ENCODE assay signal across 1 cellular context in the genomic region with DNA sequence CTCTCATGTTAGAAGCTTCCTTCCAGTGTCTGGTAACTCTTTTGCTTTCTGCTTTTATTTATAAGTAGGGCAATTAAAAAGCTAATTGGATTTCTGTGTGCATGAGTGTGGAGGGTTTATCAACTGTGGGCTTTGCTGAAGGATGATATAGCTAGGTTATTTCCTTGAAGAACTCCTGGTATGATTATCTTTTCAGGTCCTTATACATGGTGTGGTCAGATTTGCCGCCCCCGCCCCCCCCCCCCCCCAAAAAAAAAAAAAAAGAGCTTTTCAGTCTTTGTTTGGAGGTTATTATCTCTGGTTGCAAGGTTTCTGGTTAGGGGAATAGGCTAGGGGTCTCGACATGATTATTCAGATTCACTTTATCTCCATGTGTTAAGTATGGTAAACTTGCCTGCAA.
TF ChIP-seq lines count a peak whose summit lies in the region.

No MANE protein-coding gene starts in this region.

TF ChIP-seq in K562, 482 proteins besides CTCF, POLR2A, EP300 and RAD21:
- TF ChIP-seq RBM34 (IDR thresholded peaks at IDR 0.05; ENCODE audit: borderline replicate concordance, insufficient read depth, low read length) (no peak), CBFA2T2 (conservative IDR thresholded peaks at IDR 0.05) (peak; percentile 47), NFE2L1 (tag; IDR thresholded peaks at IDR 0.05; ENCODE audit: borderline replicate concordance, low read depth) (no peak), MCM2 (IDR thresholded peaks at IDR 0.05; ENCODE audit: low read depth) (no peak), ZNF76 (CRISPR knock-in tag; IDR thresholded peaks at IDR 0.05; ENCODE audit: borderline replicate concordance) (no peak), NR3C1 (CRISPR knock-in tag; IDR thresholded peaks at IDR 0.05) (no peak), TEAD4 (IDR thresholded peaks at IDR 0.05; ENCODE audit: low read length) (peak; percentile 15; the same call in 1 of the 2 replicates), TEAD4 (CRISPR knock-in tag; IDR thresholded peaks at IDR 0.05; ENCODE audit: borderline replicate concordance) (no peak), ZFPM2 (CRISPR knock-in tag; IDR thresholded peaks at IDR 0.05) (no peak), ZNF551 (CRISPR knock-in tag; IDR thresholded peaks at IDR 0.05) (no peak), POU5F1 (IDR thresholded peaks at IDR 0.05; ENCODE audit: borderline replicate concordance, low read depth, low read length, partially characterized antibody) (no peak), IFI16 (CRISPR knock-in tag; IDR thresholded peaks at IDR 0.05) (no peak), EGR1 (conservative IDR thresholded peaks at IDR 0.05) (peak; percentile 57), POLR2G (IDR thresholded peaks at IDR 0.05; ENCODE audit: low read depth, low read length) (no peak), IRF2 (CRISPR knock-in tag; IDR thresholded peaks at IDR 0.05) (no peak), MEF2A (IDR thresholded peaks at IDR 0.05; ENCODE audit: control insufficient read depth, low read depth, low read length) (no peak), TRIM24 (IDR thresholded peaks at IDR 0.05) (no peak), ZC3H4 (CRISPR knock-in tag; IDR thresholded peaks at IDR 0.05; ENCODE audit: borderline replicate concordance) (no peak), CBFA2T3 (IDR thresholded peaks at IDR 0.05) (peak; percentile 66), CBX2 (IDR thresholded peaks at IDR 0.05; ENCODE audit: insufficient read depth, low read length, poor library complexity, severe bottlenecking) (no peak), SUPT5H (IDR thresholded peaks at IDR 0.05) (no peak), ZBED1 (IDR thresholded peaks at IDR 0.05) (no peak), ARID1B (IDR thresholded peaks at IDR 0.05) (peak; percentile 22; the same call in 1 of the 2 replicates), CBX5 (IDR thresholded peaks at IDR 0.05; ENCODE audit: borderline replicate concordance, low read depth) (no peak), CREB1 (IDR thresholded peaks at IDR 0.05) (no peak), CREB1 (CRISPR knock-in tag; IDR thresholded peaks at IDR 0.05) (no peak), DNMT1 (IDR thresholded peaks at IDR 0.05) (no peak), BDP1 (IDR thresholded peaks at IDR 0.05; ENCODE audit: insufficient read depth, insufficient read length) (no peak), E2F3 (CRISPR knock-in tag; IDR thresholded peaks at IDR 0.05) (no peak), ZNF282 (CRISPR knock-in tag; IDR thresholded peaks at IDR 0.05) (no peak), ZNF384 (IDR thresholded peaks at IDR 0.05; ENCODE audit: low read depth, low read length) (peak; percentile 49)
- TF ChIP-seq, protein P1, sequence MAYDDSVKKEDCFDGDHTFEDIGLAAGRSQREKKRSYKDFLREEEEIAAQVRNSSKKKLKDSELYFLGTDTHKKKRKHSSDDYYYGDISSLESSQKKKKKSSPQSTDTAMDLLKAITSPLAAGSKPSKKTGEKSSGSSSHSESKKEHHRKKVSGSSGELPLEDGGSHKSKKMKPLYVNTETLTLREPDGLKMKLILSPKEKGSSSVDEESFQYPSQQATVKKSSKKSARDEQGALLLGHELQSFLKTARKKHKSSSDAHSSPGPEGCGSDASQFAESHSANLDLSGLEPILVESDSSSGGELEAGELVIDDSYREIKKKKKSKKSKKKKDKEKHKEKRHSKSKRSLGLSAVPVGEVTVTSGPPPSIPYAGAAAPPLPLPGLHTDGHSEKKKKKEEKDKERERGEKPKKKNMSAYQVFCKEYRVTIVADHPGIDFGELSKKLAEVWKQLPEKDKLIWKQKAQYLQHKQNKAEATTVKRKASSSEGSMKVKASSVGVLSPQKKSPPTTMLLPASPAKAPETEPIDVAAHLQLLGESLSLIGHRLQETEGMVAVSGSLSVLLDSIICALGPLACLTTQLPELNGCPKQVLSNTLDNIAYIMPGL (CRISPR knock-in tag; IDR thresholded peaks at IDR 0.05), result no peak
- TF ChIP-seq, protein P2, sequence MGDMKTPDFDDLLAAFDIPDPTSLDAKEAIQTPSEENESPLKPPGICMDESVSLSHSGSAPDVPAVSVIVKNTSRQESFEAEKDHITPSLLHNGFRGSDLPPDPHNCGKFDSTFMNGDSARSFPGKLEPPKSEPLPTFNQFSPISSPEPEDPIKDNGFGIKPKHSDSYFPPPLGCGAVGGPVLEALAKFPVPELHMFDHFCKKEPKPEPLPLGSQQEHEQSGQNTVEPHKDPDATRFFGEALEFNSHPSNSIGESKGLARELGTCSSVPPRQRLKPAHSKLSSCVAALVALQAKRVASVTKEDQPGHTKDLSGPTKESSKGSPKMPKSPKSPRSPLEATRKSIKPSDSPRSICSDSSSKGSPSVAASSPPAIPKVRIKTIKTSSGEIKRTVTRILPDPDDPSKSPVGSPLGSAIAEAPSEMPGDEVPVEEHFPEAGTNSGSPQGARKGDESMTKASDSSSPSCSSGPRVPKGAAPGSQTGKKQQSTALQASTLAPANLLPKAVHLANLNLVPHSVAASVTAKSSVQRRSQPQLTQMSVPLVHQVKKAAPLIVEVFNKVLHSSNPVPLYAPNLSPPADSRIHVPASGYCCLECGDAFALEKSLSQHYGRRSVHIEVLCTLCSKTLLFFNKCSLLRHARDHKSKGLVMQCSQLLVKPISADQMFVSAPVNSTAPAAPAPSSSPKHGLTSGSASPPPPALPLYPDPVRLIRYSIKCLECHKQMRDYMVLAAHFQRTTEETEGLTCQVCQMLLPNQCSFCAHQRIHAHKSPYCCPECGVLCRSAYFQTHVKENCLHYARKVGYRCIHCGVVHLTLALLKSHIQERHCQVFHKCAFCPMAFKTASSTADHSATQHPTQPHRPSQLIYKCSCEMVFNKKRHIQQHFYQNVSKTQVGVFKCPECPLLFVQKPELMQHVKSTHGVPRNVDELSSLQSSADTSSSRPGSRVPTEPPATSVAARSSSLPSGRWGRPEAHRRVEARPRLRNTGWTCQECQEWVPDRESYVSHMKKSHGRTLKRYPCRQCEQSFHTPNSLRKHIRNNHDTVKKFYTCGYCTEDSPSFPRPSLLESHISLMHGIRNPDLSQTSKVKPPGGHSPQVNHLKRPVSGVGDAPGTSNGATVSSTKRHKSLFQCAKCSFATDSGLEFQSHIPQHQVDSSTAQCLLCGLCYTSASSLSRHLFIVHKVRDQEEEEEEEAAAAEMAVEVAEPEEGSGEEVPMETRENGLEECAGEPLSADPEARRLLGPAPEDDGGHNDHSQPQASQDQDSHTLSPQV (IDR thresholded peaks at IDR 0.05), result no peak
- TF ChIP-seq, protein P3, sequence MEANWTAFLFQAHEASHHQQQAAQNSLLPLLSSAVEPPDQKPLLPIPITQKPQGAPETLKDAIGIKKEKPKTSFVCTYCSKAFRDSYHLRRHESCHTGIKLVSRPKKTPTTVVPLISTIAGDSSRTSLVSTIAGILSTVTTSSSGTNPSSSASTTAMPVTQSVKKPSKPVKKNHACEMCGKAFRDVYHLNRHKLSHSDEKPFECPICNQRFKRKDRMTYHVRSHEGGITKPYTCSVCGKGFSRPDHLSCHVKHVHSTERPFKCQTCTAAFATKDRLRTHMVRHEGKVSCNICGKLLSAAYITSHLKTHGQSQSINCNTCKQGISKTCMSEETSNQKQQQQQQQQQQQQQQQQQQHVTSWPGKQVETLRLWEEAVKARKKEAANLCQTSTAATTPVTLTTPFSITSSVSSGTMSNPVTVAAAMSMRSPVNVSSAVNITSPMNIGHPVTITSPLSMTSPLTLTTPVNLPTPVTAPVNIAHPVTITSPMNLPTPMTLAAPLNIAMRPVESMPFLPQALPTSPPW (CRISPR knock-in tag; IDR thresholded peaks at IDR 0.05), result peak; percentile 57
- TF ChIP-seq, protein P4, sequence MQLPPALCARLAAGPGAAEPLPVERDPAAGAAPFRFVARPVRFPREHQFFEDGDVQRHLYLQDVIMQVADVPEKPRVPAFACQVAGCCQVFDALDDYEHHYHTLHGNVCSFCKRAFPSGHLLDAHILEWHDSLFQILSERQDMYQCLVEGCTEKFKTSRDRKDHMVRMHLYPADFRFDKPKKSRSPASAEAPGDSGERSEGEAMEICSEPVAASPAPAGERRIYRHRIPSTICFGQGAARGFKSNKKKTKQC (CRISPR knock-in tag; IDR thresholded peaks at IDR 0.05), result no peak
- TF ChIP-seq, protein P5, sequence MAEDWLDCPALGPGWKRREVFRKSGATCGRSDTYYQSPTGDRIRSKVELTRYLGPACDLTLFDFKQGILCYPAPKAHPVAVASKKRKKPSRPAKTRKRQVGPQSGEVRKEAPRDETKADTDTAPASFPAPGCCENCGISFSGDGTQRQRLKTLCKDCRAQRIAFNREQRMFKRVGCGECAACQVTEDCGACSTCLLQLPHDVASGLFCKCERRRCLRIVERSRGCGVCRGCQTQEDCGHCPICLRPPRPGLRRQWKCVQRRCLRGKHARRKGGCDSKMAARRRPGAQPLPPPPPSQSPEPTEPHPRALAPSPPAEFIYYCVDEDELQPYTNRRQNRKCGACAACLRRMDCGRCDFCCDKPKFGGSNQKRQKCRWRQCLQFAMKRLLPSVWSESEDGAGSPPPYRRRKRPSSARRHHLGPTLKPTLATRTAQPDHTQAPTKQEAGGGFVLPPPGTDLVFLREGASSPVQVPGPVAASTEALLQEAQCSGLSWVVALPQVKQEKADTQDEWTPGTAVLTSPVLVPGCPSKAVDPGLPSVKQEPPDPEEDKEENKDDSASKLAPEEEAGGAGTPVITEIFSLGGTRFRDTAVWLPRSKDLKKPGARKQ (CRISPR knock-in tag; IDR thresholded peaks at IDR 0.05), result no peak
- TF ChIP-seq, protein P6, sequence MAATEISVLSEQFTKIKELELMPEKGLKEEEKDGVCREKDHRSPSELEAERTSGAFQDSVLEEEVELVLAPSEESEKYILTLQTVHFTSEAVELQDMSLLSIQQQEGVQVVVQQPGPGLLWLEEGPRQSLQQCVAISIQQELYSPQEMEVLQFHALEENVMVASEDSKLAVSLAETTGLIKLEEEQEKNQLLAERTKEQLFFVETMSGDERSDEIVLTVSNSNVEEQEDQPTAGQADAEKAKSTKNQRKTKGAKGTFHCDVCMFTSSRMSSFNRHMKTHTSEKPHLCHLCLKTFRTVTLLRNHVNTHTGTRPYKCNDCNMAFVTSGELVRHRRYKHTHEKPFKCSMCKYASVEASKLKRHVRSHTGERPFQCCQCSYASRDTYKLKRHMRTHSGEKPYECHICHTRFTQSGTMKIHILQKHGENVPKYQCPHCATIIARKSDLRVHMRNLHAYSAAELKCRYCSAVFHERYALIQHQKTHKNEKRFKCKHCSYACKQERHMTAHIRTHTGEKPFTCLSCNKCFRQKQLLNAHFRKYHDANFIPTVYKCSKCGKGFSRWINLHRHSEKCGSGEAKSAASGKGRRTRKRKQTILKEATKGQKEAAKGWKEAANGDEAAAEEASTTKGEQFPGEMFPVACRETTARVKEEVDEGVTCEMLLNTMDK (IDR thresholded peaks at IDR 0.05; ENCODE audit: borderline replicate concordance, insufficient read depth, low read depth, low read length, poor library complexity, severe bottlenecking), result no peak
- TF ChIP-seq, protein P7, sequence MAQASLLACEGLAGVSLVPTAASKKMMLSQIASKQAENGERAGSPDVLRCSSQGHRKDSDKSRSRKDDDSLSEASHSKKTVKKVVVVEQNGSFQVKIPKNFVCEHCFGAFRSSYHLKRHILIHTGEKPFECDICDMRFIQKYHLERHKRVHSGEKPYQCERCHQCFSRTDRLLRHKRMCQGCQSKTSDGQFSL (CRISPR knock-in tag; IDR thresholded peaks at IDR 0.05), result no peak
- TF ChIP-seq, protein P7 (tag; IDR thresholded peaks at IDR 0.05), result 0 out of 4 replicates have a peak, but pooled peaks of 1 of the 2 experiments have one; percentile 28
- TF ChIP-seq, protein P8, sequence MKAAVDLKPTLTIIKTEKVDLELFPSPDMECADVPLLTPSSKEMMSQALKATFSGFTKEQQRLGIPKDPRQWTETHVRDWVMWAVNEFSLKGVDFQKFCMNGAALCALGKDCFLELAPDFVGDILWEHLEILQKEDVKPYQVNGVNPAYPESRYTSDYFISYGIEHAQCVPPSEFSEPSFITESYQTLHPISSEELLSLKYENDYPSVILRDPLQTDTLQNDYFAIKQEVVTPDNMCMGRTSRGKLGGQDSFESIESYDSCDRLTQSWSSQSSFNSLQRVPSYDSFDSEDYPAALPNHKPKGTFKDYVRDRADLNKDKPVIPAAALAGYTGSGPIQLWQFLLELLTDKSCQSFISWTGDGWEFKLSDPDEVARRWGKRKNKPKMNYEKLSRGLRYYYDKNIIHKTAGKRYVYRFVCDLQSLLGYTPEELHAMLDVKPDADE (conservative IDR thresholded peaks at IDR 0.05; ENCODE audit: control insufficient read depth, low read depth, low read length), result no peak
- TF ChIP-seq, protein P9, sequence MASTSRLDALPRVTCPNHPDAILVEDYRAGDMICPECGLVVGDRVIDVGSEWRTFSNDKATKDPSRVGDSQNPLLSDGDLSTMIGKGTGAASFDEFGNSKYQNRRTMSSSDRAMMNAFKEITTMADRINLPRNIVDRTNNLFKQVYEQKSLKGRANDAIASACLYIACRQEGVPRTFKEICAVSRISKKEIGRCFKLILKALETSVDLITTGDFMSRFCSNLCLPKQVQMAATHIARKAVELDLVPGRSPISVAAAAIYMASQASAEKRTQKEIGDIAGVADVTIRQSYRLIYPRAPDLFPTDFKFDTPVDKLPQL (IDR thresholded peaks at IDR 0.05; ENCODE audit: extremely low read depth, insufficient read length), result no peak
